Comparison of ENCODE assay signal across 24 cellular contexts in genomic region chr5:153755913-153756500, GRCh38.
"Had no signal": no experiment of that assay in that cellular context is flagged by ENCODE, and none has a peak within 500 bp of the region (broad histone marks: within the 10 kb centered on the region; RNA-seq: fewer than 3 reads in every experiment).

No MANE protein-coding gene starts in this region.

- H3K9me3 ChIP-seq: prostate gland, upper lobe of left lung had no signal

- H3K9ac ChIP-seq: parathyroid adenoma had no signal

- H3K4me3 ChIP-seq: gastroesophageal sphincter, heart left ventricle, hepatocyte, lung, prostate gland, right atrium auricular region, skin epidermis, spleen, thoracic aorta, tibial nerve, upper lobe of left lung had no signal

- H2AFZ ChIP-seq: hepatocyte, parathyroid adenoma had no signal

- H3K4me1 ChIP-seq: gastroesophageal sphincter, heart left ventricle, parathyroid adenoma, prostate gland, right atrium auricular region, spleen, upper lobe of left lung had no signal

- H3K27ac Mint-ChIP-seq: effector memory CD8-positive, alpha-beta T cell; memory B cell; naive B cell; natural killer cell treated with Interleukin-12 subunit alpha and Interleukin-12 subunit beta and Interleukin-15 and Interleukin-18, amount 100 ng/mL, for 72 hours; stimulated activated naive B cell treated with anti-CD40 and anti-IgM and Interleukin-4, amounts not matched to agents 10 μg/mL and 1 μg/mL and 100 μg/mL, for 72 hours; stimulated activated naive CD8-positive, alpha-beta T cell treated with anti-CD3 and anti-CD28 coated beads, Interleukin-15, Interleukin-2, amounts not matched to agents 100 ng/mL and 50 ng/mL, for 24 hours had no signal

- H3K36me3 ChIP-seq: gastroesophageal sphincter, heart left ventricle, prostate gland, right atrium auricular region, spleen, thoracic aorta, tibial nerve, upper lobe of left lung had no signal

- H3K27me3 ChIP-seq: gastroesophageal sphincter, heart left ventricle, hepatocyte, right atrium auricular region, spleen, tibial nerve, upper lobe of left lung had no signal

- H3K27ac ChIP-seq: foreskin keratinocyte, gastroesophageal sphincter, heart left ventricle, hepatocyte, parathyroid adenoma, prostate gland, right atrium auricular region, skin epidermis, spleen, thoracic aorta, tibial nerve, upper lobe of left lung had no signal

- H3K4me3 Mint-ChIP-seq: effector memory CD8-positive, alpha-beta T cell; memory B cell; naive B cell; natural killer cell treated with Interleukin-12 subunit alpha and Interleukin-12 subunit beta and Interleukin-15 and Interleukin-18, amount 100 ng/mL, for 72 hours; neural crest cell; stimulated activated naive B cell treated with anti-CD40 and anti-IgM and Interleukin-4, amounts not matched to agents 10 μg/mL and 1 μg/mL and 100 μg/mL, for 72 hours; stimulated activated naive CD8-positive, alpha-beta T cell treated with anti-CD3 and anti-CD28 coated beads, Interleukin-15, Interleukin-2, amounts not matched to agents 100 ng/mL and 50 ng/mL, for 24 hours had no signal

- H3K4me2 ChIP-seq: hepatocyte had no signal

- H3K27me3 Mint-ChIP-seq: effector memory CD8-positive, alpha-beta T cell; memory B cell; naive B cell; stimulated activated naive B cell treated with anti-CD40 and anti-IgM and Interleukin-4, amounts not matched to agents 10 μg/mL and 1 μg/mL and 100 μg/mL, for 72 hours; stimulated activated naive CD8-positive, alpha-beta T cell treated with anti-CD3 and anti-CD28 coated beads, Interleukin-15, Interleukin-2, amounts not matched to agents 100 ng/mL and 50 ng/mL, for 24 hours had no signal

- H3K4me1 Mint-ChIP-seq: memory B cell; naive B cell; stimulated activated naive B cell treated with anti-CD40 and anti-IgM and Interleukin-4, amounts not matched to agents 10 μg/mL and 1 μg/mL and 100 μg/mL, for 72 hours had no signal

- H3K9me3 Mint-ChIP-seq: neural crest cell had no signal

- H3K36me3 Mint-ChIP-seq: memory B cell; naive B cell; stimulated activated naive B cell treated with anti-CD40 and anti-IgM and Interleukin-4, amounts not matched to agents 10 μg/mL and 1 μg/mL and 100 μg/mL, for 72 hours had no signal

- DNase-seq: cortex of kidney; effector memory CD8-positive, alpha-beta T cell; erythroblast; foreskin keratinocyte; heart left ventricle; kidney; naive B cell; spleen; stimulated activated CD4-positive, alpha-beta T cell treated with anti-CD3 and anti-CD28 coated beads, Interleukin-2, amount 100 ng/mL, for 48 hours; stimulated activated naive B cell treated with anti-CD40 and anti-IgM and Interleukin-4, amounts not matched to agents 10 μg/mL and 1 μg/mL and 100 μg/mL, for 72 hours; upper lobe of left lung had no signal
